Comparison of ENCODE assay signal across 8 cellular contexts in the genomic region with DNA sequence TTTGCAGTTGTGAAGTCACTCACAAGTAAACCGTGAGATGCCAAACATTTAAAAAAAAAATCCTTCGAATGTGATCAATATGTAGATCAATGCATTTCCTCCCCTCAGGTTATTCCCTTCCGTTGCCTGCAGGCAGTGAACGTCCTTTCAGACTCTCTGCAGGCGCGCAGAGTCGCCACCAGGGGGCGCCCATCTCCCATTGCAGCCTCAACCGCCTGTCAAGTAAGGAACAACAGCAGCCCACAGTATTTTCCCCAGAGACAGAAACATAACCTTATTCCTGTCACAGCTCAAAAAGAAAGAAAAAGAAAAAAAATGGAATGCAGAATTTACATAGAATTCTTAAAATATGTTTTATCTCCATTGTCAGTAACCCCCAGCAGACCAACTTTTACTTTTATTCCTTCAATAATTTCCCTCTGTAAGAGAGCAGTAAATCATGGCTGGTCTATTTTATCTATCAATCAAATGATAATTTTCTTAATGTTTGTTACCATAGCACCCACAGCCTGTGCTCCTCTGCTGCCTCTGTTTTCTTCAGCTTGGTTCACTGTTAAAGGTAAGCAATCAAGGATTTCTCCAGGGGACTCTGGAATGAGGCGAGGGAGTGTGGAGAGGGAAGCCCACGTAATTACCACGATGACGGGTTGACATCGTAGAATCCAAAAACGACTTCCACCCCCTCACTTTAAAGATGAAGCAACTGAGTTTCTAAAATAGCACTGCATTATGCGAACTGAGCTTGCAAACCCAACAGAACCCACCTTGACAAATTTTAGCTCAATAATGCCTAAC.
DNase-seq lines count a peak whose midpoint lies in the region; ATAC-seq and TF ChIP-seq lines count a peak whose summit lies in the region.

No MANE protein-coding gene starts in this region.

- no peaks in the 10 kb centered on the region for H3K4me1 Mint-ChIP-seq in activated naive CD8-positive, alpha-beta T cell treated with anti-CD3 and anti-CD28 coated beads, Interleukin-2, amount 50 U/mL, for 24 hours

- H3K4me3 ChIP-seq in GM12865 (ENCODE audit: low read depth, low read length) = no peak overlapping the region

- H3K9me3 Mint-ChIP-seq in activated naive CD8-positive, alpha-beta T cell treated with anti-CD3 and anti-CD28 coated beads, Interleukin-2, amount 50 U/mL, for 24 hours = no peaks in the 10 kb centered on the region

- peak; percentile 91 for TF ChIP-seq CTCF in GM12865 (IDR thresholded peaks at IDR 0.05; ENCODE audit: insufficient read depth, low read depth, low read length, missing control alignments)

- peak; percentile 99 for ATAC-seq in SK-N-SH treated with all-trans-retinoic acid at 6 μM for 48 hours
- ATAC-seq in activated naive CD8-positive, alpha-beta T cell treated with anti-CD3 and anti-CD28 coated beads, Interleukin-2, amount 50 U/mL, for 24 hours = peak; percentile 79
- ATAC-seq in left cardiac atrium = peak; percentile 72 to 83
- peak; percentile 79 for ATAC-seq in sciatic nerve

- no peak overlapping the region for H3K27ac Mint-ChIP-seq in activated naive CD8-positive, alpha-beta T cell treated with anti-CD3 and anti-CD28 coated beads, Interleukin-2, amount 50 U/mL, for 24 hours

- intact Hi-C loops in left cardiac atrium (cut with DNase I) = no loop called here
- intact Hi-C loops in sciatic nerve (cut with DNase I) = loop anchor here (5.0 kb wide), 1 partner anchor 952 kb away; no protein-coding TSS in a partner anchor

- H3K27me3 Mint-ChIP-seq in activated naive CD8-positive, alpha-beta T cell treated with anti-CD3 and anti-CD28 coated beads, Interleukin-2, amount 50 U/mL, for 24 hours = peaks cover 7% of the 10 kb centered on the region

- H3K4me3 Mint-ChIP-seq in activated naive CD8-positive, alpha-beta T cell treated with anti-CD3 and anti-CD28 coated beads, Interleukin-2, amount 50 U/mL, for 24 hours = no peak overlapping the region

- H3K36me3 Mint-ChIP-seq in activated naive CD8-positive, alpha-beta T cell treated with anti-CD3 and anti-CD28 coated beads, Interleukin-2, amount 50 U/mL, for 24 hours (ENCODE audit: low read depth) = no peaks in the 10 kb centered on the region

- DNase-seq in GM12865 (ENCODE audit: low read depth) (peak; percentile 66), H4 (ENCODE audit: low spot score) (peak; percentile 49), Kasumi-1 (lab: John Stamatoyannopoulos, UW) (peak; percentile 66 to 68), left cardiac atrium (peak; percentile 57), sciatic nerve (ENCODE audit: low spot score) (peak; percentile 82), OCI-M2 (lab: John Stamatoyannopoulos, UW; ENCODE audit: unreplicated experiment) (no peak)
- DNase-seq in activated naive CD8-positive, alpha-beta T cell treated with anti-CD3 and anti-CD28 coated beads, Interleukin-2, amount 50 U/mL, for 24 hours = peak; percentile 72

TF ChIP-seq in SK-N-SH treated with all-trans-retinoic acid at 6 μM for 48 hours, 23 proteins besides CTCF, POLR2A, EP300 and RAD21:
- TF ChIP-seq TCF4 (CRISPR knock-in tag; IDR thresholded peaks at IDR 0.05; ENCODE audit: borderline replicate concordance) (no peak), PPARA (CRISPR knock-in tag; IDR thresholded peaks at IDR 0.05; ENCODE audit: borderline replicate concordance) (no peak), BACH2 (CRISPR knock-in tag; IDR thresholded peaks at IDR 0.05; ENCODE audit: borderline replicate concordance) (no peak), OSR1 (CRISPR knock-in tag; IDR thresholded peaks at IDR 0.05) (no peak), ISL1 (CRISPR knock-in tag; IDR thresholded peaks at IDR 0.05) (no peak), ZNF565 (CRISPR knock-in tag; conservative IDR thresholded peaks at IDR 0.05; ENCODE audit: low read depth) (no peak), CSDC2 (CRISPR knock-in tag; IDR thresholded peaks at IDR 0.05) (no peak), GLIS3 (CRISPR knock-in tag; IDR thresholded peaks at IDR 0.05) (no peak), ZC3H10 (CRISPR knock-in tag; IDR thresholded peaks at IDR 0.05) (no peak)
- TF ChIP-seq, protein P1, sequence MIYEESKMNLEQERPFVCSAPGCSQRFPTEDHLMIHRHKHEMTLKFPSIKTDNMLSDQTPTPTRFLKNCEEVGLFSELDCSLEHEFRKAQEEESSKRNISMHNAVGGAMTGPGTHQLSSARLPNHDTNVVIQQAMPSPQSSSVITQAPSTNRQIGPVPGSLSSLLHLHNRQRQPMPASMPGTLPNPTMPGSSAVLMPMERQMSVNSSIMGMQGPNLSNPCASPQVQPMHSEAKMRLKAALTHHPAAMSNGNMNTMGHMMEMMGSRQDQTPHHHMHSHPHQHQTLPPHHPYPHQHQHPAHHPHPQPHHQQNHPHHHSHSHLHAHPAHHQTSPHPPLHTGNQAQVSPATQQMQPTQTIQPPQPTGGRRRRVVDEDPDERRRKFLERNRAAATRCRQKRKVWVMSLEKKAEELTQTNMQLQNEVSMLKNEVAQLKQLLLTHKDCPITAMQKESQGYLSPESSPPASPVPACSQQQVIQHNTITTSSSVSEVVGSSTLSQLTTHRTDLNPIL (CRISPR knock-in tag; IDR thresholded peaks at IDR 0.05; ENCODE audit: low read depth) = no peak
- TF ChIP-seq, protein P2, sequence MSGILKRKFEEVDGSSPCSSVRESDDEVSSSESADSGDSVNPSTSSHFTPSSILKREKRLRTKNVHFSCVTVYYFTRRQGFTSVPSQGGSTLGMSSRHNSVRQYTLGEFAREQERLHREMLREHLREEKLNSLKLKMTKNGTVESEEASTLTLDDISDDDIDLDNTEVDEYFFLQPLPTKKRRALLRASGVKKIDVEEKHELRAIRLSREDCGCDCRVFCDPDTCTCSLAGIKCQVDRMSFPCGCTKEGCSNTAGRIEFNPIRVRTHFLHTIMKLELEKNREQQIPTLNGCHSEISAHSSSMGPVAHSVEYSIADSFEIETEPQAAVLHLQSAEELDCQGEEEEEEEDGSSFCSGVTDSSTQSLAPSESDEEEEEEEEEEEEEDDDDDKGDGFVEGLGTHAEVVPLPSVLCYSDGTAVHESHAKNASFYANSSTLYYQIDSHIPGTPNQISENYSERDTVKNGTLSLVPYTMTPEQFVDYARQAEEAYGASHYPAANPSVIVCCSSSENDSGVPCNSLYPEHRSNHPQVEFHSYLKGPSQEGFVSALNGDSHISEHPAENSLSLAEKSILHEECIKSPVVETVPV (CRISPR knock-in tag; IDR thresholded peaks at IDR 0.05) = no peak
